15 cellular contexts compared by ENCODE assay signal in genomic region chr22:49512471-49512870, GRCh38.
A peak's percentile ranks its signal among the peaks of the same experiment; 100 is the strongest.
DNase-seq lines count a peak whose midpoint lies in the region; ATAC-seq and TF ChIP-seq lines count a peak whose summit lies in the region.
"Had no signal": no experiment of that assay in that cellular context is flagged by ENCODE, and none has a peak within 500 bp of the region (broad histone marks: within the 10 kb centered on the region; RNA-seq: fewer than 3 reads in every experiment).

No MANE protein-coding gene starts in this region.

- no peak overlapping the region for H3K4me3 ChIP-seq in CD8-positive, alpha-beta T cell (ENCODE audit: low read depth, low read length)
- H3K4me3 ChIP-seq in dorsolateral prefrontal cortex (no peak overlapping the region), left lung (no peak overlapping the region)
- H3K4me3 ChIP-seq: left ventricle myocardium inferior, ovary, SJSA1 had no signal

- H3K4me3 Mint-ChIP-seq in CD8-positive, alpha-beta T cell, result no peak overlapping the region
- H3K4me3 Mint-ChIP-seq in T-helper 17 cell (no peak overlapping the region), immature natural killer cell (peak overlapping the region in 1 of 5 donors; percentile 7)
- H3K4me3 Mint-ChIP-seq: HFFc6 had no signal

- H3K36me3 Mint-ChIP-seq in CD8-positive, alpha-beta T cell, result peaks cover 2% of the 10 kb centered on the region
- peaks cover 3% of the 10 kb centered on the region for H3K36me3 Mint-ChIP-seq in T-helper 17 cell (ENCODE audit: low read depth)
- H3K36me3 Mint-ChIP-seq in immature natural killer cell, result peaks cover 6 to 17% (median 9%) of the 10 kb centered on the region in 3 donors

- intact Hi-C loops in CD8-positive, alpha-beta T cell (cut with DNase I, micrococcal nuclease), result loop anchor here in 1 of 2 experiments (5.0 kb wide), 1 partner anchor 145 kb away; no protein-coding TSS in a partner anchor
- intact Hi-C loops in dorsolateral prefrontal cortex (cut with DNase I), result no loop called here
- intact Hi-C loops in left lung (cut with DNase I), result no loop called here

- POLR2A ChIA-PET in CD8-positive, alpha-beta T cell (lab: Charles Lee), result no interaction called here

- TF ChIP-seq CTCF in CD8-positive, alpha-beta T cell (IDR thresholded peaks at IDR 0.05), result no peak
- TF ChIP-seq CTCF in dorsolateral prefrontal cortex (IDR thresholded peaks at IDR 0.05 in 54 of 56, conservative IDR thresholded peaks at IDR 0.05 in 2 of 56; ENCODE audit: low read depth in 1 of 56, partially characterized antibody in 56 of 56), result no peak
- no peak for TF ChIP-seq CTCF in left lung (IDR thresholded peaks at IDR 0.05)

- H3K9me3 Mint-ChIP-seq in CD8-positive, alpha-beta T cell, result peaks cover 19% of the 10 kb centered on the region
- peaks cover 9 to 33% (median 16%) of the 10 kb centered on the region in 6 donors for H3K9me3 Mint-ChIP-seq in immature natural killer cell

- peaks cover 7% of the 10 kb centered on the region for H3K4me1 ChIP-seq in CD8-positive, alpha-beta T cell (ENCODE audit: insufficient read depth, low read length)
- H3K4me1 ChIP-seq in left lung, result no peaks in the 10 kb centered on the region
- H3K4me1 ChIP-seq: left ventricle myocardium inferior, SJSA1 had no signal

- H3K27ac ChIP-seq in CD8-positive, alpha-beta T cell (ENCODE audit: low read depth, low read length), result peak overlapping the region; percentile 61
- H3K27ac ChIP-seq in KOPT-K1 (ENCODE audit: low read depth, low read length, poor library complexity, severe bottlenecking) (peak overlapping the region; percentile 38), dorsolateral prefrontal cortex (no peak overlapping the region), left lung (no peak overlapping the region)
- H3K27ac ChIP-seq: left ventricle myocardium inferior, ovary, SJSA1 had no signal

- CTCF ChIA-PET in CD8-positive, alpha-beta T cell (lab: Charles Lee), result no interaction called here

- H3K27me3 Mint-ChIP-seq in CD8-positive, alpha-beta T cell (ENCODE audit: low read depth), result no peaks in the 10 kb centered on the region
- H3K27me3 Mint-ChIP-seq in T-helper 17 cell (no peaks in the 10 kb centered on the region), immature natural killer cell (ENCODE audit: low read depth in 3 of 3) (peaks cover 0 to 5% (median 4%) of the 10 kb centered on the region in 3 donors)

- H3K27me3 ChIP-seq in CD8-positive, alpha-beta T cell (ENCODE audit: insufficient read depth, low read length), result no peaks in the 10 kb centered on the region
- H3K27me3 ChIP-seq in dorsolateral prefrontal cortex (no peaks in the 10 kb centered on the region), left lung (no peaks in the 10 kb centered on the region)
- H3K27me3 ChIP-seq: ovary, SJSA1 had no signal

- H3K36me3 ChIP-seq in CD8-positive, alpha-beta T cell (ENCODE audit: insufficient read depth, low read length), result no peaks in the 10 kb centered on the region
- no peaks in the 10 kb centered on the region for H3K36me3 ChIP-seq in KOPT-K1 (ENCODE audit: insufficient read depth, low read length)
- no peaks in the 10 kb centered on the region for H3K36me3 ChIP-seq in left lung
- H3K36me3 ChIP-seq: left ventricle myocardium inferior, ovary, SJSA1 had no signal

- no peak for DNase-seq in CD8-positive, alpha-beta T cell
- DNase-seq in T-helper 17 cell, result no peak
- DNase-seq in immature natural killer cell, result no peak
- no peak for DNase-seq in GDM1 (lab: John Stamatoyannopoulos, UW)
- no peak for DNase-seq in dorsolateral prefrontal cortex
- DNase-seq in left lung, result no peak
- DNase-seq: amniotic stem cell; foreskin fibroblast; HFFc6; left ventricle myocardium inferior; NCI-H226; ovary; stimulated activated CD4-positive, alpha-beta T cell treated with anti-CD3 and anti-CD28 coated beads, Interleukin-2, amount 100 ng/mL, for 48 hours had no signal

- H3K27ac Mint-ChIP-seq in CD8-positive, alpha-beta T cell, result peak overlapping the region; percentile 88
- H3K27ac Mint-ChIP-seq in T-helper 17 cell (peak overlapping the region; percentile 44), immature natural killer cell (peak overlapping the region; percentile 82 to 94 (median 91))
- H3K27ac Mint-ChIP-seq: HFFc6 had no signal

- no peak for ATAC-seq in CD8-positive, alpha-beta T cell
- ATAC-seq in T-helper 17 cell (no peak), left lung (no peak)

- H3K4me1 Mint-ChIP-seq in CD8-positive, alpha-beta T cell (ENCODE audit: low read depth), result peaks cover 11% of the 10 kb centered on the region
- peaks cover 6% of the 10 kb centered on the region for H3K4me1 Mint-ChIP-seq in T-helper 17 cell
- H3K4me1 Mint-ChIP-seq in immature natural killer cell, result peaks cover 22% of the 10 kb centered on the region in 2 donors

- peaks cover 13% of the 10 kb centered on the region for H3K9me3 ChIP-seq in CD8-positive, alpha-beta T cell (ENCODE audit: low read length)
- peaks cover 31% of the 10 kb centered on the region for H3K9me3 ChIP-seq in KOPT-K1 (ENCODE audit: insufficient read depth, low read length, poor library complexity, severe bottlenecking)
- no peaks in the 10 kb centered on the region for H3K9me3 ChIP-seq in T-helper 17 cell (ENCODE audit: control insufficient read depth, low read length, poor library complexity, severe bottlenecking)
- H3K9me3 ChIP-seq in left lung, result peaks cover 0 to 12% of the 10 kb centered on the region in 2 donors
- H3K9me3 ChIP-seq: ovary had no signal

Comparison
In these comparisons a context has a peak if more than half of its experiments do, and no peak if none do; other contexts are left out.
1. H3K27ac ChIP-seq: peak in CD8-positive, alpha-beta T cell (single experiment) and KOPT-K1 (single experiment); none in dorsolateral prefrontal cortex (0 of 59) and left lung (0 of 2).
2. Peak in every context shown above with its lines, with median percentiles within 50 percentile points of each other: H3K27ac Mint-ChIP-seq.